ENCODE assay signal across 9 cellular contexts in genomic region chr10:51832652-51833383, GRCh38.
DNase-seq lines count a peak whose midpoint lies in the region; ATAC-seq and TF ChIP-seq lines count a peak whose summit lies in the region.
"Had no signal": no experiment of that assay in that cellular context is flagged by ENCODE, and none has a peak within 500 bp of the region (broad histone marks: within the 10 kb centered on the region; RNA-seq: fewer than 3 reads in every experiment).

No MANE protein-coding gene starts in this region.

- no peak overlapping the region for H4K5ac ChIP-seq in mesendoderm (ENCODE audit: low read length)

- H3K23ac ChIP-seq in mesendoderm (ENCODE audit: low read length) = no peak overlapping the region

- H3K27me3 ChIP-seq in mesendoderm (ENCODE audit: insufficient read depth, low read length, poor library complexity) = no peaks in the 10 kb centered on the region
- no peaks in the 10 kb centered on the region for H3K27me3 ChIP-seq in Peyer's patch
- H3K27me3 ChIP-seq: thyroid gland had no signal

- no peak overlapping the region for H3K4me2 ChIP-seq in mesendoderm (ENCODE audit: low read length)

- no peak overlapping the region for H3K4me3 ChIP-seq in mesendoderm (ENCODE audit: low read length)
- no peak overlapping the region for H3K4me3 ChIP-seq in Peyer's patch
- H3K4me3 ChIP-seq: thyroid gland had no signal

- no peak for TF ChIP-seq POLR2A in Peyer's patch (IDR thresholded peaks at IDR 0.05)

- H2BK120ac ChIP-seq in mesendoderm (ENCODE audit: low read depth, low read length) = no peak overlapping the region

- H3K27ac ChIP-seq in mesendoderm (ENCODE audit: low read depth, low read length) (no peak overlapping the region), Peyer's patch (no peak overlapping the region)
- H3K27ac ChIP-seq: thyroid gland had no signal

- H2BK15ac ChIP-seq in mesendoderm (replicated peaks; ENCODE audit: low read depth) = peak overlapping the region; percentile 57

- no peaks in the 10 kb centered on the region for H3K36me3 ChIP-seq in mesendoderm (ENCODE audit: control insufficient read depth, insufficient read depth, low read length)
- H3K36me3 ChIP-seq in Peyer's patch = no peaks in the 10 kb centered on the region
- H3K36me3 ChIP-seq: thyroid gland had no signal

- peak; percentile 77 for ATAC-seq in GM18519 (IDR thresholded peaks at IDR 0.05; ENCODE audit: low FRiP score, unreplicated experiment)
- ATAC-seq in HG02970 (IDR thresholded peaks at IDR 0.05; ENCODE audit: low FRiP score, unreplicated experiment) = peak; percentile 68

- no peak overlapping the region for H2AK5ac ChIP-seq in mesendoderm (ENCODE audit: low read length)

- no peak for TF ChIP-seq CTCF in Peyer's patch (IDR thresholded peaks at IDR 0.05)

- no peak overlapping the region for H3K56ac ChIP-seq in mesendoderm (ENCODE audit: low read length)

- no peak overlapping the region for H4K8ac ChIP-seq in mesendoderm (ENCODE audit: low read depth, low read length)

- H3K79me2 ChIP-seq in mesendoderm (ENCODE audit: control insufficient read depth, insufficient read depth, low read length) = no peaks in the 10 kb centered on the region

- no peak overlapping the region for H3K4ac ChIP-seq in mesendoderm (ENCODE audit: low read depth, low read length)

- H3K9ac ChIP-seq in mesendoderm (ENCODE audit: low read length) = no peak overlapping the region

- H2BK5ac ChIP-seq in mesendoderm (ENCODE audit: low read length) = no peak overlapping the region

- DNase-seq in activated T-cell treated with anti-CD3 and anti-CD28 coated beads, Interleukin-2, amount 50 U/mL, for 48 hours = peak; percentile 29 to 38
- peak; percentile 61 for DNase-seq in mesendoderm
- no peak for DNase-seq in NOMO-1 treated with DMSO at 0.1 percent for 48 hours (lab: John Stamatoyannopoulos, UW; ENCODE audit: unreplicated experiment)
- no peak for DNase-seq in NCI-H1436 treated with DMSO at 0.1 percent for 48 hours (lab: John Stamatoyannopoulos, UW)
- DNase-seq in NCI-H82 (lab: John Stamatoyannopoulos, UW) = no peak
- no peak for DNase-seq in Peyer's patch

- no CpG with 5 or more reads among the region's 7 CpGs for WGBS in mesendoderm (ENCODE audit: extremely low coverage, insufficient coverage, low lambda C conversion rate)

- H3K9me3 ChIP-seq in Peyer's patch = no peaks in the 10 kb centered on the region
- H3K9me3 ChIP-seq: thyroid gland had no signal

- H3K79me1 ChIP-seq in mesendoderm (ENCODE audit: low read length) = no peaks in the 10 kb centered on the region

- H3K18ac ChIP-seq in mesendoderm (ENCODE audit: low read length) = no peak overlapping the region

- H3K4me1 ChIP-seq in mesendoderm (ENCODE audit: control insufficient read depth, low read depth, low read length) (peaks cover 3% of the 10 kb centered on the region), Peyer's patch (no peaks in the 10 kb centered on the region)
- H3K4me1 ChIP-seq: thyroid gland had no signal

Comparison
In these comparisons a context has a peak if more than half of its experiments do, and no peak if none do; other contexts are left out.
1. DNase-seq: peak in activated T-cell treated with anti-CD3 and anti-CD28 coated beads, Interleukin-2, amount 50 U/mL, for 48 hours (2 of 2) and mesendoderm (single experiment); none in NOMO-1 treated with DMSO at 0.1 percent for 48 hours (single experiment), NCI-H1436 treated with DMSO at 0.1 percent for 48 hours (single experiment), NCI-H82 (single experiment) and Peyer's patch (0 of 3).